ENCODE assay signal across 21 cellular contexts in genomic region chr3:148439254-148439822, GRCh38.
DNase-seq lines count a peak whose midpoint lies in the region; ATAC-seq and TF ChIP-seq lines count a peak whose summit lies in the region.
"Had no signal": no experiment of that assay in that cellular context is flagged by ENCODE, and none has a peak within 500 bp of the region (broad histone marks: within the 10 kb centered on the region; RNA-seq: fewer than 3 reads in every experiment).

No MANE protein-coding gene starts in this region.

- H2AFZ ChIP-seq in GM23338 (peak overlapping the region; percentile 85), osteoblast (ENCODE audit: low read length) (peak overlapping the region; percentile 50)

- H3K4me3 ChIP-seq in GM23338 (no peak overlapping the region), osteoblast (ENCODE audit: insufficient read depth, low read length) (no peak overlapping the region)
- H3K4me3 ChIP-seq: ascending aorta, SJSA1, spleen had no signal

- H3K27me3 ChIP-seq in GM23338 (ENCODE audit: insufficient read depth) (no peaks in the 10 kb centered on the region), osteoblast (ENCODE audit: insufficient read depth, low read length) (no peaks in the 10 kb centered on the region)
- H3K27me3 ChIP-seq: ascending aorta, SJSA1, spleen had no signal

- H3K9me3 Mint-ChIP-seq in GM23338: no peaks in the 10 kb centered on the region

- H3K4me3 Mint-ChIP-seq in GM23338: no peak overlapping the region
- H3K4me3 Mint-ChIP-seq: B cell; IgD-negative memory B cell; naive thymus-derived CD8-positive, alpha-beta T cell had no signal

- no peaks in the 10 kb centered on the region for H3K27me3 Mint-ChIP-seq in GM23338 (ENCODE audit: insufficient read depth, low read depth, poor library complexity)
- H3K27me3 Mint-ChIP-seq: B cell, IgD-negative memory B cell, progenitor cell of endocrine pancreas had no signal

- no peak overlapping the region for H3K27ac ChIP-seq in GM23338 (ENCODE audit: low read depth)
- no peak overlapping the region for H3K27ac ChIP-seq in osteoblast (ENCODE audit: low read depth, low read length)
- H3K27ac ChIP-seq: ascending aorta, SJSA1, spleen had no signal

- H3K36me3 ChIP-seq in GM23338 (ENCODE audit: insufficient read depth) (no peaks in the 10 kb centered on the region), osteoblast (ENCODE audit: insufficient read depth, low read length) (no peaks in the 10 kb centered on the region)
- H3K36me3 ChIP-seq: ascending aorta, SJSA1, spleen had no signal

- H3K9me3 ChIP-seq in osteoblast (ENCODE audit: low read depth, low read length): no peaks in the 10 kb centered on the region
- H3K9me3 ChIP-seq: ascending aorta, Caco-2, SJSA1 had no signal

- no peaks in the 10 kb centered on the region for H3K4me1 Mint-ChIP-seq in GM23338
- H3K4me1 Mint-ChIP-seq: B cell; IgD-negative memory B cell; naive thymus-derived CD8-positive, alpha-beta T cell had no signal

- no peaks in the 10 kb centered on the region for H3F3A ChIP-seq in GM23338 (replicated peaks; ENCODE audit: low read depth)

- no peaks in the 10 kb centered on the region for H3K79me2 ChIP-seq in GM23338 (replicated peaks; ENCODE audit: insufficient read depth)
- no peaks in the 10 kb centered on the region for H3K79me2 ChIP-seq in osteoblast (ENCODE audit: insufficient read depth, low read length)

- H3K27ac Mint-ChIP-seq in GM23338: no peak overlapping the region
- H3K27ac Mint-ChIP-seq: B cell; IgD-negative memory B cell; naive thymus-derived CD8-positive, alpha-beta T cell; progenitor cell of endocrine pancreas had no signal

- DNase-seq in GM23338 (ENCODE audit: low spot score) (no peak), osteoblast (ENCODE audit: insufficient read length, low spot score, missing footprints) (no peak), NCI-H345 (lab: John Stamatoyannopoulos, UW) (no peak)
- no peak for DNase-seq in activated naive CD4-positive, alpha-beta T cell (lab: John Stamatoyannopoulos, UW)
- DNase-seq: activated CD4-positive, alpha-beta T cell treated with anti-CD3 and anti-CD28 coated beads for 1 hour; activated naive CD4-positive, alpha-beta T cell treated with Interleukin-2 at 50 U/mL for 16 hours; Caco-2; islet precursor cell; naive thymus-derived CD8-positive, alpha-beta T cell; NCI-H2081 treated with DMSO at 0.1 percent for 48 hours; NCI-H524 treated with DMSO at 0.1 percent for 48 hours; PC-3; spleen had no signal

- no peaks in the 10 kb centered on the region for H3K36me3 Mint-ChIP-seq in GM23338 (ENCODE audit: low read depth)
- H3K36me3 Mint-ChIP-seq: IgD-negative memory B cell; naive thymus-derived CD8-positive, alpha-beta T cell had no signal

- H3K4me1 ChIP-seq in GM23338 (ENCODE audit: insufficient read depth) (no peaks in the 10 kb centered on the region), osteoblast (ENCODE audit: insufficient read depth, low read length) (no peaks in the 10 kb centered on the region)
- H3K4me1 ChIP-seq: ascending aorta, Caco-2, SJSA1, spleen had no signal

- TF ChIP-seq CTCF in GM23338 (conservative IDR thresholded peaks at IDR 0.05; ENCODE audit: low read depth in 2 of 2) (no peak), osteoblast (IDR thresholded peaks at IDR 0.05; ENCODE audit: extremely low read depth, low read depth, low read length) (no peak)

- H3K4me2 ChIP-seq in GM23338 (no peak overlapping the region), osteoblast (ENCODE audit: insufficient read depth, low read length) (no peak overlapping the region)

- peaks cover 2% of the 10 kb centered on the region; the same call in 1 of the 2 replicates for H3K9me2 ChIP-seq in GM23338 (ENCODE audit: insufficient read depth)

- ATAC-seq in GM19395 (IDR thresholded peaks at IDR 0.05; ENCODE audit: unreplicated experiment) (peak; percentile 58), GM23338 (peak; percentile 53; the same call in 2 of the 3 replicates), HG03565 (IDR thresholded peaks at IDR 0.05; ENCODE audit: unreplicated experiment) (peak; percentile 46), HG02852 (IDR thresholded peaks at IDR 0.05; ENCODE audit: unreplicated experiment) (no peak)
- ATAC-seq: naive thymus-derived CD8-positive, alpha-beta T cell; PC-3 had no signal

- H4K20me1 ChIP-seq in GM23338 (replicated peaks; ENCODE audit: insufficient read depth) (no peaks in the 10 kb centered on the region), osteoblast (ENCODE audit: insufficient read depth, low read length) (no peaks in the 10 kb centered on the region)

TF ChIP-seq in GM23338, 12 proteins besides CTCF, POLR2A, EP300 and RAD21 (continues in another document):
- TF ChIP-seq, protein P1, sequence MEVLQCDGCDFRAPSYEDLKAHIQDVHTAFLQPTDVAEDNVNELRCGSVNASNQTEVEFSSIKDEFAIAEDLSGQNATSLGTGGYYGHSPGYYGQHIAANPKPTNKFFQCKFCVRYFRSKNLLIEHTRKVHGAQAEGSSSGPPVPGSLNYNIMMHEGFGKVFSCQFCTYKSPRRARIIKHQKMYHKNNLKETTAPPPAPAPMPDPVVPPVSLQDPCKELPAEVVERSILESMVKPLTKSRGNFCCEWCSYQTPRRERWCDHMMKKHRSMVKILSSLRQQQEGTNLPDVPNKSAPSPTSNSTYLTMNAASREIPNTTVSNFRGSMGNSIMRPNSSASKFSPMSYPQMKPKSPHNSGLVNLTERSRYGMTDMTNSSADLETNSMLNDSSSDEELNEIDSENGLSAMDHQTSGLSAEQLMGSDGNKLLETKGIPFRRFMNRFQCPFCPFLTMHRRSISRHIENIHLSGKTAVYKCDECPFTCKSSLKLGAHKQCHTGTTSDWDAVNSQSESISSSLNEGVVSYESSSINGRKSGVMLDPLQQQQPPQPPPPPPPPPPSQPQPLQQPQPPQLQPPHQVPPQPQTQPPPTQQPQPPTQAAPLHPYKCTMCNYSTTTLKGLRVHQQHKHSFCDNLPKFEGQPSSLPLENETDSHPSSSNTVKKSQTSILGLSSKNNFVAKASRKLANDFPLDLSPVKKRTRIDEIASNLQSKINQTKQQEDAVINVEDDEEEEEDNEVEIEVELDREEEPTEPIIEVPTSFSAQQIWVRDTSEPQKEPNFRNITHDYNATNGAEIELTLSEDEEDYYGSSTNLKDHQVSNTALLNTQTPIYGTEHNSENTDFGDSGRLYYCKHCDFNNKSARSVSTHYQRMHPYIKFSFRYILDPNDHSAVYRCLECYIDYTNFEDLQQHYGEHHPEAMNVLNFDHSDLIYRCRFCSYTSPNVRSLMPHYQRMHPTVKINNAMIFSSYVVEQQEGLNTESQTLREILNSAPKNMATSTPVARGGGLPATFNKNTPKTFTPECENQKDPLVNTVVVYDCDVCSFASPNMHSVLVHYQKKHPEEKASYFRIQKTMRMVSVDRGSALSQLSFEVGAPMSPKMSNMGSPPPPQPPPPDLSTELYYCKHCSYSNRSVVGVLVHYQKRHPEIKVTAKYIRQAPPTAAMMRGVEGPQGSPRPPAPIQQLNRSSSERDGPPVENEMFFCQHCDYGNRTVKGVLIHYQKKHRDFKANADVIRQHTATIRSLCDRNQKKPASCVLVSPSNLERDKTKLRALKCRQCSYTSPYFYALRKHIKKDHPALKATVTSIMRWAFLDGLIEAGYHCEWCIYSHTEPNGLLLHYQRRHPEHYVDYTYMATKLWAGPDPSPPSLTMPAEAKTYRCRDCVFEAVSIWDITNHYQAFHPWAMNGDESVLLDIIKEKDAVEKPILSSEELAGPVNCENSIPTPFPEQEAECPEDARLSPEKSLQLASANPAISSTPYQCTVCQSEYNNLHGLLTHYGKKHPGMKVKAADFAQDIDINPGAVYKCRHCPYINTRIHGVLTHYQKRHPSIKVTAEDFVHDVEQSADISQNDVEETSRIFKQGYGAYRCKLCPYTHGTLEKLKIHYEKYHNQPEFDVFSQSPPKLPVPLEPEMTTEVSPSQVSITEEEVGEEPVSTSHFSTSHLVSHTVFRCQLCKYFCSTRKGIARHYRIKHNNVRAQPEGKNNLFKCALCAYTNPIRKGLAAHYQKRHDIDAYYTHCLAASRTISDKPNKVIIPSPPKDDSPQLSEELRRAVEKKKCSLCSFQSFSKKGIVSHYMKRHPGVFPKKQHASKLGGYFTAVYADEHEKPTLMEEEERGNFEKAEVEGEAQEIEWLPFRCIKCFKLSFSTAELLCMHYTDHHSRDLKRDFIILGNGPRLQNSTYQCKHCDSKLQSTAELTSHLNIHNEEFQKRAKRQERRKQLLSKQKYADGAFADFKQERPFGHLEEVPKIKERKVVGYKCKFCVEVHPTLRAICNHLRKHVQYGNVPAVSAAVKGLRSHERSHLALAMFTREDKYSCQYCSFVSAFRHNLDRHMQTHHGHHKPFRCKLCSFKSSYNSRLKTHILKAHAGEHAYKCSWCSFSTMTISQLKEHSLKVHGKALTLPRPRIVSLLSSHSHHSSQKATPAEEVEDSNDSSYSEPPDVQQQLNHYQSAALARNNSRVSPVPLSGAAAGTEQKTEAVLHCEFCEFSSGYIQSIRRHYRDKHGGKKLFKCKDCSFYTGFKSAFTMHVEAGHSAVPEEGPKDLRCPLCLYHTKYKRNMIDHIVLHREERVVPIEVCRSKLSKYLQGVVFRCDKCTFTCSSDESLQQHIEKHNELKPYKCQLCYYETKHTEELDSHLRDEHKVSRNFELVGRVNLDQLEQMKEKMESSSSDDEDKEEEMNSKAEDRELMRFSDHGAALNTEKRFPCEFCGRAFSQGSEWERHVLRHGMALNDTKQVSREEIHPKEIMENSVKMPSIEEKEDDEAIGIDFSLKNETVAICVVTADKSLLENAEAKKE (CRISPR knock-in tag; IDR thresholded peaks at IDR 0.05): no peak
- TF ChIP-seq CREB1 (CRISPR knock-in tag; IDR thresholded peaks at IDR 0.05; ENCODE audit: low read depth) (no peak), ZNF114 (CRISPR knock-in tag; IDR thresholded peaks at IDR 0.05) (no peak), JUNB (IDR thresholded peaks at IDR 0.05; ENCODE audit: unreplicated experiment) (no peak), EZH2 (IDR thresholded peaks at IDR 0.05; ENCODE audit: low read depth, unreplicated experiment) (no peak), EZH2phosphoT487 (IDR thresholded peaks at IDR 0.05; ENCODE audit: unreplicated experiment) (no peak), ETS1 (IDR thresholded peaks at IDR 0.05) (no peak), ZNF331 (CRISPR knock-in tag; IDR thresholded peaks at IDR 0.05; ENCODE audit: low read depth) (no peak), NANOG (IDR thresholded peaks at IDR 0.05; ENCODE audit: borderline replicate concordance) (no peak), STAT1 (IDR thresholded peaks at IDR 0.05; ENCODE audit: unreplicated experiment) (no peak)
